ENCODE assay signal across 8 cellular contexts in genomic region chr22:42343136-42343484, GRCh38.
DNase-seq lines count a peak whose midpoint lies in the region; ATAC-seq and TF ChIP-seq lines count a peak whose summit lies in the region.

No MANE protein-coding gene starts in this region.

- H3K36me3 ChIP-seq in cardiac muscle cell (no peaks in the 10 kb centered on the region), upper lobe of right lung (no peaks in the 10 kb centered on the region)

- ATAC-seq in left ventricle myocardium superior (no peak), upper lobe of right lung (no peak), HG02642 (IDR thresholded peaks at IDR 0.05; ENCODE audit: poor library complexity, unreplicated experiment) (no peak), GM21360 (IDR thresholded peaks at IDR 0.05; ENCODE audit: unreplicated experiment) (no peak)

- no peaks in the 10 kb centered on the region for H3K27me3 ChIP-seq in cardiac muscle cell
- H3K27me3 ChIP-seq in layer of hippocampus (ENCODE audit: control insufficient read depth, insufficient read depth, low read length): no peaks in the 10 kb centered on the region
- no peaks in the 10 kb centered on the region for H3K27me3 ChIP-seq in upper lobe of right lung

- H3K27ac ChIP-seq in cardiac muscle cell: no peak overlapping the region
- H3K27ac ChIP-seq in layer of hippocampus (ENCODE audit: low read depth, low read length): peak overlapping the region; percentile 68
- H3K27ac ChIP-seq in upper lobe of right lung: no peak overlapping the region

- peak overlapping the region; percentile 37 for H3K4me3 ChIP-seq in cardiac muscle cell
- peak overlapping the region; percentile 45 for H3K4me3 ChIP-seq in upper lobe of right lung

- TF ChIP-seq CTCF in cardiac muscle cell (IDR thresholded peaks at IDR 0.05; ENCODE audit: low read depth, low read length) (no peak), upper lobe of right lung (IDR thresholded peaks at IDR 0.05) (no peak)

- DNase-seq in cardiac muscle cell (ENCODE audit: low read depth in 1 of 2, low spot score in 1 of 2) (peak in 1 of 2 donors; percentile 30), left ventricle myocardium superior (no peak), upper lobe of right lung (no peak), NCI-H1436 (lab: John Stamatoyannopoulos, UW) (no peak)
- peak; percentile 30 for DNase-seq in activated CD8-positive, alpha-beta memory T cell treated with anti-CD3 and anti-CD28 coated beads, Interleukin-2, amount 50 U/mL, for 4 hours

- H3K4me1 ChIP-seq in cardiac muscle cell (ENCODE audit: low read depth) (peaks cover 10% of the 10 kb centered on the region), upper lobe of right lung (no peaks in the 10 kb centered on the region)

- intact Hi-C loops in left ventricle myocardium superior (cut with micrococcal nuclease) (no loop called here), upper lobe of right lung (cut with DNase I) (no loop called here)

- H3K9me3 ChIP-seq in cardiac muscle cell (ENCODE audit: low read depth) (no peaks in the 10 kb centered on the region), upper lobe of right lung (no peaks in the 10 kb centered on the region)
